ENCODE assay signal across 25 cellular contexts in genomic region chr1:193766329-193766728, GRCh38.
"Had no signal": no experiment of that assay in that cellular context is flagged by ENCODE, and none has a peak within 500 bp of the region (broad histone marks: within the 10 kb centered on the region; RNA-seq: fewer than 3 reads in every experiment).

No MANE protein-coding gene starts in this region.

- ATAC-seq: activated CD8-positive, alpha-beta T cell treated with anti-CD3 and anti-CD28 coated beads for 36 hours; activated T-helper 17 cell treated with anti-CD3 and anti-CD28 coated beads, Interleukin-2, amount 50 U/mL, for 72 hours; mucosa of descending colon; naive thymus-derived CD4-positive, alpha-beta T cell; right lobe of liver; stimulated activated naive CD8-positive, alpha-beta T cell treated with anti-CD3 and anti-CD28 coated beads, Interleukin-15, amount 100 ng/mL, for 72 hours had no signal

- H3K9me3 Mint-ChIP-seq: activated CD8-positive, alpha-beta T cell treated with anti-CD3 and anti-CD28 coated beads for 36 hours; activated T-helper 17 cell treated with anti-CD3 and anti-CD28 coated beads, Interleukin-2, amount 50 U/mL, for 72 hours; dendritic cell treated with granulocyte-macrophage colony-stimulating factor and Interleukin-4, amounts not matched to agents 40 ng/mL and 50 ng/mL, for 4 days; memory B cell; naive thymus-derived CD4-positive, alpha-beta T cell; stimulated activated naive CD8-positive, alpha-beta T cell treated with anti-CD3 and anti-CD28 coated beads, Interleukin-15, amount 100 ng/mL, for 72 hours; type B pancreatic cell had no signal

- H3K27ac Mint-ChIP-seq: activated CD8-positive, alpha-beta T cell treated with anti-CD3 and anti-CD28 coated beads for 36 hours; activated naive CD8-positive, alpha-beta T cell treated with anti-CD3 and anti-CD28 coated beads, Interleukin-2, amount 10 ng/mL, durations not matched to agents 7 days and 5 days; activated T-helper 17 cell treated with anti-CD3 and anti-CD28 coated beads, Interleukin-2, amount 50 U/mL, for 72 hours; dendritic cell treated with granulocyte-macrophage colony-stimulating factor and Interleukin-4, amounts not matched to agents 40 ng/mL and 50 ng/mL, for 4 days; memory B cell; naive thymus-derived CD4-positive, alpha-beta T cell; stimulated activated naive CD8-positive, alpha-beta T cell treated with anti-CD3 and anti-CD28 coated beads, Interleukin-15, amount 100 ng/mL, for 72 hours; type B pancreatic cell had no signal

- DNase-seq: activated CD4-positive, alpha-beta T cell treated with anti-CD3 and anti-CD28 coated beads for 48 hours; activated CD4-positive, CD25-positive, alpha-beta regulatory T cell; activated CD8-positive, alpha-beta T cell treated with anti-CD3 and anti-CD28 coated beads for 36 hours; activated naive CD4-positive, alpha-beta T cell treated with Interleukin-2 at 50 U/mL for 16 hours; activated naive CD8-positive, alpha-beta T cell treated with anti-CD3 and anti-CD28 coated beads, Interleukin-2, amount 10 ng/mL, durations not matched to agents 7 days and 5 days; activated T-cell treated with anti-CD3 and anti-CD28 coated beads, Interleukin-2, amount 50 U/mL, for 1 hour; amygdala; effector memory CD4-positive, alpha-beta T cell; foreskin fibroblast; left ventricle myocardium inferior; mucosa of descending colon; naive thymus-derived CD4-positive, alpha-beta T cell; right lobe of liver; small intestine; stimulated activated CD4-positive, alpha-beta T cell treated with anti-CD3 and anti-CD28 coated beads, Interleukin-15, amount 100 ng/mL, for 24 hours; stimulated activated CD4-positive, alpha-beta T cell treated with anti-CD3 and anti-CD28 coated beads, Interleukin-4, amount 100 ng/mL, for 1 hour; stimulated activated naive CD8-positive, alpha-beta T cell treated with anti-CD3 and anti-CD28 coated beads, Interleukin-15, amount 100 ng/mL, for 72 hours had no signal

- H3K36me3 ChIP-seq: cardiac muscle cell, left ventricle myocardium inferior, right lobe of liver, suprapubic skin had no signal

- H3K36me3 Mint-ChIP-seq: activated naive CD8-positive, alpha-beta T cell treated with anti-CD3 and anti-CD28 coated beads, Interleukin-2, amount 10 ng/mL, durations not matched to agents 7 days and 5 days; memory B cell; type B pancreatic cell had no signal

- H3K27ac ChIP-seq: cardiac muscle cell, epithelial cell of prostate, hepatocyte, left ventricle myocardium inferior, right lobe of liver, suprapubic skin had no signal

- H3K4me1 ChIP-seq: right lobe of liver, suprapubic skin had no signal

- H3K4me3 ChIP-seq: cardiac muscle cell, hepatocyte, left ventricle myocardium inferior, mucosa of descending colon, right lobe of liver, suprapubic skin had no signal

- H3K79me2 ChIP-seq: hepatocyte had no signal

- H3K4me1 Mint-ChIP-seq: memory B cell had no signal

- H3K4me3 Mint-ChIP-seq: activated CD8-positive, alpha-beta T cell treated with anti-CD3 and anti-CD28 coated beads for 36 hours; activated naive CD8-positive, alpha-beta T cell treated with anti-CD3 and anti-CD28 coated beads, Interleukin-2, amount 10 ng/mL, durations not matched to agents 7 days and 5 days; activated T-helper 17 cell treated with anti-CD3 and anti-CD28 coated beads, Interleukin-2, amount 50 U/mL, for 72 hours; dendritic cell treated with granulocyte-macrophage colony-stimulating factor and Interleukin-4, amounts not matched to agents 40 ng/mL and 50 ng/mL, for 4 days; memory B cell; naive thymus-derived CD4-positive, alpha-beta T cell; stimulated activated naive CD8-positive, alpha-beta T cell treated with anti-CD3 and anti-CD28 coated beads, Interleukin-15, amount 100 ng/mL, for 72 hours; type B pancreatic cell had no signal

- H2AFZ ChIP-seq: hepatocyte had no signal

- H3K27me3 Mint-ChIP-seq: activated CD8-positive, alpha-beta T cell treated with anti-CD3 and anti-CD28 coated beads for 36 hours; activated naive CD8-positive, alpha-beta T cell treated with anti-CD3 and anti-CD28 coated beads, Interleukin-2, amount 10 ng/mL, durations not matched to agents 7 days and 5 days; activated T-helper 17 cell treated with anti-CD3 and anti-CD28 coated beads, Interleukin-2, amount 50 U/mL, for 72 hours; dendritic cell treated with granulocyte-macrophage colony-stimulating factor and Interleukin-4, amounts not matched to agents 40 ng/mL and 50 ng/mL, for 4 days; naive thymus-derived CD4-positive, alpha-beta T cell; stimulated activated naive CD8-positive, alpha-beta T cell treated with anti-CD3 and anti-CD28 coated beads, Interleukin-15, amount 100 ng/mL, for 72 hours; type B pancreatic cell had no signal

- H3K4me2 ChIP-seq: hepatocyte had no signal

- H3K27me3 ChIP-seq: cardiac muscle cell, hepatocyte, right lobe of liver, suprapubic skin had no signal
